Comparison of ENCODE assay signal across 20 cellular contexts in the genomic region with DNA sequence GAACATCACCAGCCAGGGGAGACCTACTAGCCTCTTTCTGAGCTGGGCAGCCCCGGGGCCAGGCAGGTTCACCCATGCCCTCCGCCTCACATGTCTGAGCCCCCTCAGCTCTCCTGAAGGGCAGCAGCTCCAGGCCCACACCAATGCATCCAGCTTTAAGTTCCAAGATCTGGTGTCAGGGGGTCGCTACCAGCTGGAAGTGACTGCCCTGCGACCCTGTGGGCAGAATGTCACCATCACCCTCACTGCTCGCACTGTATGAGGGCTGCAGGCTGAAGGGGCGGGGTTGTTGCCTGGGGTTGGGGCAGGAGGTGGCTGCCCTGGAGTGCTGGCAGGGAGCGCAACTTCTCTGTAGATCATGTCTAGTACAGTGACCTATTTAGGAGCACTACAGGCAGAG. TPM values are rescaled to one million over a fixed set of nuclear protein-coding genes. Genes with fewer than 3 reads are reported as not detected.
DNase-seq lines count a peak whose midpoint lies in the region; ATAC-seq and TF ChIP-seq lines count a peak whose summit lies in the region.
"Had no signal": no experiment of that assay in that cellular context is flagged by ENCODE, and none has a peak within 500 bp of the region (broad histone marks: within the 10 kb centered on the region; RNA-seq: fewer than 3 reads in every experiment).

No MANE protein-coding gene starts in this region.

- H2BK5ac ChIP-seq in neuronal stem cell (ENCODE audit: low read length): no peak overlapping the region

- H3K9me3 Mint-ChIP-seq in endothelial cell (ENCODE audit: unreplicated experiment): no peaks in the 10 kb centered on the region
- H3K9me3 Mint-ChIP-seq: CD14-positive monocyte; CD4-positive, alpha-beta memory T cell; CD4-positive, CD25-positive, alpha-beta regulatory T cell; CD8-positive, alpha-beta memory T cell had no signal

- H3K23ac ChIP-seq in neuronal stem cell (ENCODE audit: low read depth, low read length, poor library complexity): no peak overlapping the region

- peak overlapping the region; percentile 30 for H3K9ac ChIP-seq in neuronal stem cell (ENCODE audit: low read depth, low read length, poor library complexity)
- H3K9ac ChIP-seq: BLaER1 treated with 17β-estradiol and CSF1 and Interleukin-3, amounts not matched to agents 10 nM and 100 nM had no signal

- H3K4me1 ChIP-seq in neuronal stem cell (ENCODE audit: control insufficient read depth in 2 of 2, insufficient read depth in 1 of 2, low read depth in 1 of 2, low read length in 2 of 2) (peaks cover 5 to 10% of the 10 kb centered on the region in 2 donors), right lobe of liver (peaks cover 0 to 3% (median 0%) of the 10 kb centered on the region in 4 donors)
- H3K4me1 ChIP-seq: Caco-2 had no signal

- peaks cover 3% of the 10 kb centered on the region for H3K4me1 Mint-ChIP-seq in endothelial cell (ENCODE audit: unreplicated experiment)

- TF ChIP-seq POLR2A in right lobe of liver (IDR thresholded peaks at IDR 0.05): no peak

- H2BK120ac ChIP-seq in neuronal stem cell (ENCODE audit: low read depth, low read length): peak overlapping the region; percentile 61

- no peaks in the 10 kb centered on the region for H3K79me1 ChIP-seq in neuronal stem cell (ENCODE audit: low read depth, low read length)

- intact Hi-C loops in right lobe of liver (cut with DNase I): no loop called here

- H3K4me3 Mint-ChIP-seq in endothelial cell (ENCODE audit: unreplicated experiment): no peak overlapping the region
- H3K4me3 Mint-ChIP-seq: CD14-positive monocyte; CD4-positive, alpha-beta memory T cell; CD4-positive, CD25-positive, alpha-beta regulatory T cell; CD8-positive, alpha-beta memory T cell had no signal

- H3K36me3 Mint-ChIP-seq in endothelial cell (ENCODE audit: low read depth, unreplicated experiment): no peaks in the 10 kb centered on the region
- H3K36me3 Mint-ChIP-seq: CD14-positive monocyte; CD4-positive, alpha-beta memory T cell; CD4-positive, CD25-positive, alpha-beta regulatory T cell; CD8-positive, alpha-beta memory T cell had no signal

- H3K9me3 ChIP-seq in WERI-Rb-1 (ENCODE audit: severe bottlenecking) (no peaks in the 10 kb centered on the region), neuronal stem cell (replicated peaks in 1 of 2; ENCODE audit: control insufficient read depth in 2 of 2, insufficient read depth in 1 of 2, low read depth in 1 of 2, low read length in 2 of 2) (no peaks in the 10 kb centered on the region), right lobe of liver (no peaks in the 10 kb centered on the region)
- H3K9me3 ChIP-seq: BLaER1 treated with 17β-estradiol and CSF1 and Interleukin-3, amounts not matched to agents 10 nM and 100 nM; Caco-2 had no signal

- no CpG with 5 or more reads among the region's 7 CpGs for WGBS in neuronal stem cell (ENCODE audit: extremely low coverage in 2 of 2, insufficient read length in 2 of 2, insufficient replicate concordance in 1 of 2), 2 donors
- 75% methylated on average over 2 of the region's 7 CpGs for WGBS in right lobe of liver (ENCODE audit: insufficient coverage, low coverage, low lambda C conversion rate, missing lambda C conversion rate)

- H2AFZ ChIP-seq in neuronal stem cell (ENCODE audit: low read length): no peak overlapping the region

- H4K8ac ChIP-seq in neuronal stem cell (ENCODE audit: low read depth, low read length): no peak overlapping the region

- H2BK15ac ChIP-seq in neuronal stem cell (ENCODE audit: low read length): no peak overlapping the region

- H3K36me3 ChIP-seq in WERI-Rb-1 (no peaks in the 10 kb centered on the region), neuronal stem cell (replicated peaks in 1 of 2; ENCODE audit: control insufficient read depth in 2 of 2, insufficient read depth in 2 of 2, low read length in 2 of 2) (no peaks in the 10 kb centered on the region), right lobe of liver (no peaks in the 10 kb centered on the region)
- H3K36me3 ChIP-seq: BLaER1 treated with 17β-estradiol and CSF1 and Interleukin-3, amounts not matched to agents 10 nM and 100 nM had no signal

- H3K27me3 Mint-ChIP-seq in endothelial cell (ENCODE audit: unreplicated experiment): peaks cover 6% of the 10 kb centered on the region
- H3K27me3 Mint-ChIP-seq: CD4-positive, alpha-beta memory T cell; CD4-positive, CD25-positive, alpha-beta regulatory T cell; CD8-positive, alpha-beta memory T cell had no signal

- no peak overlapping the region for H3K14ac ChIP-seq in neuronal stem cell (ENCODE audit: low read length)

- no peak for DNase-seq in HFF-Myc (ENCODE audit: extremely low read depth, low read depth)
- DNase-seq in WERI-Rb-1: no peak
- no peak for DNase-seq in neuronal stem cell (ENCODE audit: low spot score)
- no peak for DNase-seq in right lobe of liver
- DNase-seq in endothelial cell (ENCODE audit: low spot score): no peak
- DNase-seq in NCI-H510A treated with DMSO at 0.1 percent for 48 hours (lab: John Stamatoyannopoulos, UW): no peak
- no peak for DNase-seq in COLO668 (lab: John Stamatoyannopoulos, UW; ENCODE audit: unreplicated experiment)
- DNase-seq: 8988T; ACHN; Caco-2; Calu3; CD4-positive, alpha-beta memory T cell; CD4-positive, CD25-positive, alpha-beta regulatory T cell; CD8-positive, alpha-beta memory T cell; GF-D8 had no signal

- H3K27ac ChIP-seq in WERI-Rb-1: peak overlapping the region; percentile 1; the same call in 1 of the 2 replicates
- no peak overlapping the region for H3K27ac ChIP-seq in neuronal stem cell (replicated peaks; ENCODE audit: low read length)
- no peak overlapping the region for H3K27ac ChIP-seq in right lobe of liver
- H3K27ac ChIP-seq: BLaER1 treated with 17β-estradiol and CSF1 and Interleukin-3, amounts not matched to agents 10 nM and 100 nM had no signal

- no peak for ATAC-seq in right lobe of liver

- peak overlapping the region; percentile 43 for H3K4me3 ChIP-seq in HFF-Myc (replicated peaks; ENCODE audit: low read depth, low read length)
- H3K4me3 ChIP-seq in WERI-Rb-1 (ENCODE audit: low read depth, low read length): no peak overlapping the region
- no peak overlapping the region for H3K4me3 ChIP-seq in neuronal stem cell (ENCODE audit: low read length in 2 of 2)
- no peak overlapping the region for H3K4me3 ChIP-seq in right lobe of liver
- H3K4me3 ChIP-seq: BLaER1 treated with 17β-estradiol and CSF1 and Interleukin-3, amounts not matched to agents 10 nM and 100 nM had no signal

- peak overlapping the region; percentile 89 for H3K4ac ChIP-seq in neuronal stem cell (ENCODE audit: low read length)

- H3K27me3 ChIP-seq in WERI-Rb-1 (ENCODE audit: insufficient read depth, low read depth, severe bottlenecking) (no peaks in the 10 kb centered on the region), neuronal stem cell (ENCODE audit: control insufficient read depth in 3 of 3, insufficient read depth in 3 of 3, low read depth in 1 of 3, low read length in 3 of 3) (peaks cover 0 to 43% (median 0%) of the 10 kb centered on the region in 3 experiments), right lobe of liver (no peaks in the 10 kb centered on the region)

- H4K91ac ChIP-seq in neuronal stem cell (ENCODE audit: low read depth, low read length, poor library complexity): no peak overlapping the region

- H3K4me2 ChIP-seq in neuronal stem cell (ENCODE audit: insufficient read depth, low read length, poor library complexity, severe bottlenecking): no peak overlapping the region
- H3K4me2 ChIP-seq: BLaER1 treated with 17β-estradiol and CSF1 and Interleukin-3, amounts not matched to agents 10 nM and 100 nM had no signal

- H3K18ac ChIP-seq in neuronal stem cell (ENCODE audit: low read length): peak overlapping the region; percentile 48

- TF ChIP-seq CTCF in HFF-Myc (IDR thresholded peaks at IDR 0.05; ENCODE audit: low read depth, low read length, missing control alignments): no peak
- TF ChIP-seq CTCF in WERI-Rb-1 (IDR thresholded peaks at IDR 0.05; ENCODE audit: low read depth, low read length): no peak
- TF ChIP-seq CTCF in right lobe of liver (IDR thresholded peaks at IDR 0.05): no peak
- TF ChIP-seq CTCF in endothelial cell (IDR thresholded peaks at IDR 0.05; ENCODE audit: unreplicated experiment): no peak

- H3K27ac Mint-ChIP-seq in endothelial cell (ENCODE audit: unreplicated experiment): no peak overlapping the region
- H3K27ac Mint-ChIP-seq: CD14-positive monocyte; CD8-positive, alpha-beta memory T cell had no signal

- no peak overlapping the region for H2AK5ac ChIP-seq in neuronal stem cell (ENCODE audit: low read depth, low read length)

- peak overlapping the region; percentile 58 for H2BK12ac ChIP-seq in neuronal stem cell (ENCODE audit: low read length)

RNA-seq across cellular contexts. Expression of gene PTPN7, which starts 8.5 kb away (rescaled TPM):
- polyA plus RNA-seq in neuronal stem cell (2013, experiment 1 of 2): not detected
- polyA plus RNA-seq in neuronal stem cell (2013, experiment 2 of 2): not detected
- total RNA-seq in right lobe of liver (1 to 10 TPM in 2 of 6 experiments, under 1 TPM in 4; 0.18 to 5.1 (median 0.73) TPM), endothelial cell (ENCODE audit: unreplicated experiment) (1.3 TPM)
- total RNA-seq: Caco-2, Calu3 had no signal
- polyA plus RNA-seq: AG04450, BJ had no signal

RNA-seq across cellular contexts. Expression of gene ARL8A, which starts 24.3 kb away (rescaled TPM):
- 33.4 TPM for polyA plus RNA-seq in neuronal stem cell (2013, experiment 1 of 2)
- 32.1 TPM for polyA plus RNA-seq in neuronal stem cell (2013, experiment 2 of 2)
- total RNA-seq in right lobe of liver: 10 to 100 TPM; 23.1 to 57.7 (median 36.1) TPM
- 38.8 TPM for total RNA-seq in endothelial cell (ENCODE audit: unreplicated experiment)

RNA-seq across cellular contexts. Expression of gene LGR6, which starts 24.7 kb away (rescaled TPM):
- 0.21 TPM for polyA plus RNA-seq in neuronal stem cell (2013, experiment 1 of 2)
- polyA plus RNA-seq in neuronal stem cell (2013, experiment 2 of 2): 0.15 TPM
- total RNA-seq in right lobe of liver (1 to 10 TPM in 3 of 6 experiments, under 1 TPM in 3; 0.17 to 2.0 (median 1.0) TPM), endothelial cell (ENCODE audit: unreplicated experiment) (0.23 TPM)
- total RNA-seq: A673, Calu3 had no signal
- polyA plus RNA-seq: AG04450, BJ, CD14-positive monocyte had no signal

RNA-seq across cellular contexts. Expression of gene GPR37L1, which starts 46.1 kb away (rescaled TPM):
- 0.06 TPM for polyA plus RNA-seq in neuronal stem cell (2013, experiment 1 of 2)
- polyA plus RNA-seq in neuronal stem cell (2013, experiment 2 of 2): 0.08 TPM
- under 1 TPM in 4 of 6 experiments, not detected in 2; 0.12 to 0.49 (median 0.12) TPM for total RNA-seq in right lobe of liver
- not detected for total RNA-seq in endothelial cell (ENCODE audit: unreplicated experiment)
- total RNA-seq: A673; CD4-positive, alpha-beta memory T cell; CD4-positive, CD25-positive, alpha-beta regulatory T cell; CD8-positive, alpha-beta memory T cell had no signal
- polyA plus RNA-seq: AG04450, BJ had no signal
